ENCODE assay signal across 12 cellular contexts in genomic region chr11:12540913-12541587, GRCh38.
A peak's percentile ranks its signal among the peaks of the same experiment; 100 is the strongest.
DNase-seq lines count a peak whose midpoint lies in the region; ATAC-seq, FAIRE-seq and TF ChIP-seq lines count a peak whose summit lies in the region.
"Had no signal": no experiment of that assay in that cellular context is flagged by ENCODE, and none has a peak within 500 bp of the region (broad histone marks: within the 10 kb centered on the region; RNA-seq: fewer than 3 reads in every experiment).

No MANE protein-coding gene starts in this region.

- TF ChIP-seq CTCF in left lung (IDR thresholded peaks at IDR 0.05) (no peak), type B pancreatic cell (conservative IDR thresholded peaks at IDR 0.05) (no peak), coronary artery (IDR thresholded peaks at IDR 0.05) (no peak)

- peaks cover 3% of the 10 kb centered on the region for H3K27me3 Mint-ChIP-seq in type B pancreatic cell

- intact Hi-C loops in left lung (cut with DNase I), result no loop called here

- ATAC-seq in left lung (peak; percentile 23), HG03196 (IDR thresholded peaks at IDR 0.05; ENCODE audit: unreplicated experiment) (no peak)
- ATAC-seq: HCT116 had no signal

- no peaks in the 10 kb centered on the region for H3K36me3 ChIP-seq in left lung
- H3K36me3 ChIP-seq: thoracic aorta had no signal

- H3K4me3 Mint-ChIP-seq in type B pancreatic cell, result no peak overlapping the region

- H3K36me3 Mint-ChIP-seq in type B pancreatic cell, result no peaks in the 10 kb centered on the region

- no peaks in the 10 kb centered on the region for H3K9me3 ChIP-seq in left lung
- H3K9me3 ChIP-seq: thoracic aorta had no signal

- peak; percentile 86 for DNase-seq in M059J (ENCODE audit: low read depth)
- no peak for DNase-seq in left lung
- peak; percentile 43 for DNase-seq in type B pancreatic cell (ENCODE audit: extremely low spot score, unreplicated experiment)
- DNase-seq in coronary artery (ENCODE audit: low spot score), result no peak
- DNase-seq in NCI-H1436 (lab: John Stamatoyannopoulos, UW), result no peak
- no peak for DNase-seq in NCI-H1092 treated with DMSO at 0.1 percent for 48 hours (lab: John Stamatoyannopoulos, UW)
- DNase-seq: activated T-cell treated with anti-CD3 and anti-CD28 coated beads, Interleukin-2, amount 50 U/mL, for 1 hour; Kasumi-1 had no signal

- H3K27ac ChIP-seq in left lung (no peak overlapping the region), coronary artery (peak overlapping the region in 1 of 2 donors; percentile 69)

- H3K27ac Mint-ChIP-seq in type B pancreatic cell, result no peak overlapping the region

- H3K27me3 ChIP-seq in left lung, result no peaks in the 10 kb centered on the region

- H3K4me1 Mint-ChIP-seq in type B pancreatic cell (ENCODE audit: unreplicated experiment), result peaks cover 7% of the 10 kb centered on the region

- peak; percentile 62 for FAIRE-seq in endometrium (lab: Jason Lieb, UNC)

- no peaks in the 10 kb centered on the region for H3K9me3 Mint-ChIP-seq in type B pancreatic cell

- H3K4me1 ChIP-seq in left lung, result peaks cover 2 to 4% of the 10 kb centered on the region in 2 donors

- H3K4me3 ChIP-seq in left lung, result no peak overlapping the region
- no peak overlapping the region for H3K4me3 ChIP-seq in coronary artery
- H3K4me3 ChIP-seq: thoracic aorta had no signal

Comparison
In these comparisons a context has a peak if more than half of its experiments do, and no peak if none do; other contexts are left out.
1. DNase-seq: peak in M059J (single experiment) and type B pancreatic cell (single experiment); none in left lung (0 of 2), coronary artery (single experiment), NCI-H1436 (single experiment) and NCI-H1092 treated with DMSO at 0.1 percent for 48 hours (single experiment).